Comparison of ENCODE assay signal across 8 cellular contexts in the genomic region with DNA sequence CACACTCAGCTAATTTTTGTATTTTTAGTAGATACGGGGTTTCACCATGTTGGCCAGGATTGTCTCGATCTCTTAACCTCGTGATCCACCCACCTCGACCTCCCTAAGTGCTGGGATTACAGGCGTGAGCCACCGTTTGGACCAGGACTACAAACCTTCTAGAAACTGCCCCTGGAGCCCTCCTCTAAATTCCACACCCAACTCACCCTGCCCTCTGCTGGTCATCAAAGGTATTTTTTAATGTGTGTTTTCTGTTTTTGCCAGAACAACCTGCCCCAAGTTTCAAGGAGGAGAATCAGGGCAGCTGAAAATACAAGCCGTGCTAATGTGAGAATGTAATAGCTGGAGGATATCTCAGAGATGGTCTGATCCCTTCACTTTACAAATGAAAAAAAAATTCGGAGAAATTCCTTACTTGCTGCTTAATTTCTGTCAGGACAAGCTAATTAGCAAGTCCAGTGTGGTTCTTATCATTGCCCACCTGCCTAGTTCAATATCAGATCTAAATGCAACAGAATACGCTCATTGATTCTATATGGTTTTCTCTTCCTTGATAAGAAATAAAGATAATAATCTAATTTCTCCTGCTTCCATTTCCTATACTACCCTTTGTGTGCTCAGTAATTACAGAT. TPM values are rescaled to one million over a fixed set of nuclear protein-coding genes. Genes with fewer than 3 reads are reported as not detected.
A peak's percentile ranks its signal among the peaks of the same experiment; 100 is the strongest.
DNase-seq lines count a peak whose midpoint lies in the region; ATAC-seq, FAIRE-seq and TF ChIP-seq lines count a peak whose summit lies in the region.

No MANE protein-coding gene starts in this region.

- ATAC-seq in GM18498 (IDR thresholded peaks at IDR 0.05; ENCODE audit: unreplicated experiment): no peak
- no peak for ATAC-seq in HG02938 (IDR thresholded peaks at IDR 0.05; ENCODE audit: unreplicated experiment)

- H3K4me1 Mint-ChIP-seq in nephron: peaks cover 50% of the 10 kb centered on the region

- CTCF ChIA-PET in H1 (lab: Charles Lee; ENCODE audit: partially characterized antibody): interaction anchor here (0.6 to 2.0 kb wide), 25 partner anchors 9 to 692 kb away, joined by 3 to 15 read pairs (median 3); no protein-coding TSS in a partner anchor

- no peak overlapping the region for H3K56ac ChIP-seq in H1 (replicated peaks; ENCODE audit: insufficient read length, low read depth, low read length)

- H2AK5ac ChIP-seq in H1 (ENCODE audit: low read depth, low read length): no peak overlapping the region

- H3K4me1 ChIP-seq in H1 (replicated peaks in 1 of 4; ENCODE audit: control insufficient read depth in 3 of 4, insufficient read depth in 4 of 4, low read length in 3 of 4): peaks cover 3 to 16% (median 7%) of the 10 kb centered on the region in 4 experiments; a peak in 6 of 7 replicates

- no peaks in the 10 kb centered on the region for H4K20me1 ChIP-seq in H1 (replicated peaks in 1 of 2; ENCODE audit: control insufficient read depth in 1 of 2, insufficient read depth in 2 of 2, low read length in 2 of 2)

- H3K27me3 ChIP-seq in H1 (replicated peaks in 1 of 4; ENCODE audit: control insufficient read depth in 3 of 4, extremely low read depth in 1 of 4, insufficient read depth in 3 of 4, low read length in 3 of 4): peaks cover 9 to 35% (median 31%) of the 10 kb centered on the region in 4 experiments

- H2BK12ac ChIP-seq in H1 (ENCODE audit: low read depth, low read length): no peak overlapping the region

- no peaks in the 10 kb centered on the region for H3K79me1 ChIP-seq in H1 (ENCODE audit: low read depth, low read length)

- H4K8ac ChIP-seq in H1 (ENCODE audit: extremely low read depth, insufficient read depth, low read length): no peak overlapping the region

- DNase-seq in stimulated activated CD4-positive, alpha-beta T cell treated with anti-CD3 and anti-CD28 coated beads, Interleukin-15, amount 100 ng/mL, for 24 hours: peak; percentile 37
- no peak for DNase-seq in stimulated activated CD4-positive, alpha-beta T cell treated with anti-CD3 and anti-CD28 coated beads, Interleukin-4, amount 100 ng/mL, for 4 hours
- DNase-seq in LNCaP clone FGC (ENCODE audit: low read depth) (peak; percentile 4), SKM-1 (lab: John Stamatoyannopoulos, UW; ENCODE audit: unreplicated experiment) (peak; percentile 25), H1 (ENCODE audit: low read depth in 1 of 2, low spot score in 2 of 2) (peak in 1 of 2 experiments; percentile 59)

- no peaks in the 10 kb centered on the region for H3K9me3 Mint-ChIP-seq in nephron

- no peak overlapping the region for H3K14ac ChIP-seq in H1 (ENCODE audit: insufficient read length)

- H3K4me3 Mint-ChIP-seq in nephron: no peak overlapping the region

- H3K18ac ChIP-seq in H1 (ENCODE audit: extremely low read depth, low read length): no peak overlapping the region

- no peak overlapping the region for H3K4ac ChIP-seq in H1 (replicated peaks; ENCODE audit: insufficient read length, low read depth, low read length)

- H2BK20ac ChIP-seq in H1 (ENCODE audit: low read length): no peak overlapping the region

- H2AFZ ChIP-seq in H1 (ENCODE audit: low read length): no peak overlapping the region

- H3K23me2 ChIP-seq in H1 (ENCODE audit: low read depth, low read length): peaks cover 16% of the 10 kb centered on the region

- FAIRE-seq in H1 (lab: Jason Lieb, UNC): peak; percentile 76

- peaks cover 48% of the 10 kb centered on the region for H3K27me3 Mint-ChIP-seq in nephron (ENCODE audit: low read depth)

- H3K36me3 ChIP-seq in H1 (ENCODE audit: control insufficient read depth in 2 of 4, insufficient read depth in 4 of 4, low read length in 3 of 4): no peaks in the 10 kb centered on the region

- H3K4me3 ChIP-seq in LNCaP clone FGC (ENCODE audit: low read depth, low read length) (no peak overlapping the region), H1 (ENCODE audit: extremely low read depth in 1 of 4, insufficient read depth in 2 of 4, low read depth in 3 of 4, low read length in 4 of 4) (no peak overlapping the region)

- H3K36me3 Mint-ChIP-seq in nephron (ENCODE audit: low read depth): no peaks in the 10 kb centered on the region

- no peak overlapping the region for H3K27ac ChIP-seq in H1 (ENCODE audit: low read depth, low read length)

- TF ChIP-seq CTCF in LNCaP clone FGC (IDR thresholded peaks at IDR 0.05; ENCODE audit: control insufficient read depth, extremely low read depth, insufficient read depth) (peak; percentile 56), H1 (IDR thresholded peaks at IDR 0.05; ENCODE audit: control extremely low read depth in 1 of 3, insufficient read depth in 1 of 3, low read depth in 1 of 3, low read length in 3 of 3) (peak; percentile 24 to 66 (median 64)), nephron (IDR thresholded peaks at IDR 0.05; ENCODE audit: unreplicated experiment in 3 of 3) (peak; percentile 47 to 61 (median 60))

- no peaks in the 10 kb centered on the region for H3K79me2 ChIP-seq in H1 (ENCODE audit: control insufficient read depth in 1 of 2, insufficient read depth in 2 of 2, low read length in 2 of 2)

- H3K23ac ChIP-seq in H1 (ENCODE audit: insufficient read length): no peak overlapping the region

- 46% methylated on average over 9 of the region's 9 CpGs; no CpG with 5 or more reads in 1 of the 2 experiments for WGBS in H1 (ENCODE audit: extremely low coverage in 1 of 2, insufficient coverage in 1 of 2, insufficient read length in 1 of 2, insufficient replicate concordance in 2 of 2, low coverage in 1 of 2, low lambda C conversion rate in 2 of 2, missing lambda C conversion rate in 1 of 2), 2 experiments

- H3K27ac Mint-ChIP-seq in nephron: peak overlapping the region in 1 of 3 experiments; percentile 77

- no peak for TF ChIP-seq EP300 in H1 (IDR thresholded peaks at IDR 0.05; ENCODE audit: borderline replicate concordance in 1 of 2, low read depth in 2 of 2, low read length in 2 of 2)

- TF ChIP-seq POLR2A in H1 (IDR thresholded peaks at IDR 0.05; ENCODE audit: control extremely low read depth in 1 of 2, low read depth in 2 of 2, low read length in 2 of 2): no peak

- no peak overlapping the region for H4K91ac ChIP-seq in H1 (replicated peaks; ENCODE audit: insufficient read length, low read length)

- H3K9me3 ChIP-seq in H1 (ENCODE audit: insufficient read depth in 2 of 2, low read depth in 1 of 2, low read length in 1 of 2): no peaks in the 10 kb centered on the region

- POLR2A ChIA-PET in H1 (lab: Charles Lee; ENCODE audit: partially characterized antibody): interaction anchor here (1.3 kb wide), 1 partner anchor 9 kb away, joined by 3 read pairs; no protein-coding TSS in a partner anchor

- no peak overlapping the region for H2BK15ac ChIP-seq in H1 (ENCODE audit: low read length)

- no peak overlapping the region for H4K5ac ChIP-seq in H1 (ENCODE audit: insufficient read length, low read depth, low read length)

- no peak overlapping the region for H2BK5ac ChIP-seq in H1 (ENCODE audit: low read depth, low read length)

- peak; percentile 66 to 70 for TF ChIP-seq RAD21 in H1 (IDR thresholded peaks at IDR 0.05 in 1 of 2, conservative IDR thresholded peaks at IDR 0.05 in 1 of 2; ENCODE audit: low read depth in 2 of 2, low read length in 2 of 2)

- H2BK120ac ChIP-seq in H1 (replicated peaks; ENCODE audit: low read depth, low read length): no peak overlapping the region

- H3K4me2 ChIP-seq in H1 (ENCODE audit: insufficient read depth in 1 of 2, low read depth in 2 of 2, low read length in 2 of 2): no peak overlapping the region

- H3K9ac ChIP-seq in H1 (replicated peaks in 1 of 4; ENCODE audit: extremely low read depth in 1 of 4, low read depth in 3 of 4, low read length in 3 of 4): no peak overlapping the region

TF ChIP-seq in H1, 55 proteins besides CTCF, POLR2A, EP300 and RAD21:
- TF ChIP-seq SP2 (IDR thresholded peaks at IDR 0.05; ENCODE audit: low read length): no peak
- peak; percentile 43; the same call in 1 of the 2 replicates for TF ChIP-seq TEAD4 (IDR thresholded peaks at IDR 0.05; ENCODE audit: low read depth, low read length)
- TF ChIP-seq CHD2 (IDR thresholded peaks at IDR 0.05; ENCODE audit: low read length): no peak

RNA-seq across cellular contexts. Expression of a gene that starts 4.1 kb away (rescaled TPM):
- 8.3 and 8.4 TPM in 2 replicates for total RNA-seq in H1 (2021; fragmentation: NEBNext Ultra II Directional; extraction: Animal tissue kit (Norgen Biotek cat#: 25700))
- 2.2 and 2.4 TPM in 2 replicates for polyA plus RNA-seq in H1 (2011; rRNA removed)
- polyA plus RNA-seq in H1 (2011; cell fraction: cytosol; rRNA removed): 2.4 TPM
- polyA plus RNA-seq in H1 (2011; cell fraction: nucleus; rRNA removed): 3.0 TPM
- 2.8 to 4.0 TPM (median 3.8 TPM) in 4 replicates for polyA plus RNA-seq in H1 (2012, experiment 1 of 2)
- 0.29 TPM for polyA plus RNA-seq in H1 (2012, experiment 2 of 2)
- 4.8 TPM for polyA plus RNA-seq in H1 (2013, experiment 1 of 2)
- polyA plus RNA-seq in H1 (2013, experiment 2 of 2): 4.8 TPM
- polyA minus RNA-seq in H1 (2011; rRNA and poly(A)+ RNA removed): 8.5 and 9.4 TPM in 2 replicates
- 5.0 TPM for polyA minus RNA-seq in H1 (2011; cell fraction: cytosol; rRNA and poly(A)+ RNA removed)
- polyA minus RNA-seq in H1 (2011; cell fraction: nucleus; rRNA and poly(A)+ RNA removed): 11.3 TPM

Comparison
In these comparisons a context has a peak if more than half of its experiments do, and no peak if none do; other contexts are left out.
1. DNase-seq: peak in stimulated activated CD4-positive, alpha-beta T cell treated with anti-CD3 and anti-CD28 coated beads, Interleukin-15, amount 100 ng/mL, for 24 hours (single experiment), LNCaP clone FGC (single experiment) and SKM-1 (single experiment); none in stimulated activated CD4-positive, alpha-beta T cell treated with anti-CD3 and anti-CD28 coated beads, Interleukin-4, amount 100 ng/mL, for 4 hours (0 of 2).
2. Peak in every context shown above with its lines, with median percentiles within 50 percentile points of each other: CTCF ChIP-seq.